In the genomic region with DNA sequence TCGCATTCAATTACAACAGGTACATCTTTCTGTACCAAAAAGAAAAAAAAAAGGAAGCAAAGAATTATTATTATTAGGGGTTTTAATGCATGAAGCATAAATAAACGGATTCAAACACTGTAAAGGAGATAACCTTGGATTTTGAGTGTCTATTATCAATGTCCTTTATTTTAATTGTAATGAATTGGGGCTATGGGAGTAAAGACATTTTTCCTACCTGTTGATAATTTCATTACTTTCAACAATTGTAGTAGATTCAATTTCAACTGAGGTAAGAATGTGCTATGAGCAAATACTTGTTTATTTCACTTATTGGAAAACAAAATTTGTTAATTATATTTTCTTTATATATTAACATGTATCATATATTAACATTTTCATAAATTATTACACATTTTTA, we compare ENCODE assay signal across 11 cellular contexts.
"Had no signal": no experiment of that assay in that cellular context is flagged by ENCODE, and none has a peak within 500 bp of the region (broad histone marks: within the 10 kb centered on the region; RNA-seq: fewer than 3 reads in every experiment).

No MANE protein-coding gene starts in this region.

- H3K4me2 ChIP-seq: GM23338 had no signal

- H3K4me1 ChIP-seq: HAP-1 had no signal

- H3K27ac ChIP-seq: GM23248 had no signal

- FAIRE-seq: H1, H54 had no signal

- ATAC-seq: GM23338, HCT116 had no signal

- DNase-seq: GM23248, GOT3, H7, H9, HCEC 1CT, HFFc6 had no signal

- H3K9me3 ChIP-seq: HAP-1 had no signal

- H3K9ac ChIP-seq: GM23248 had no signal

- H3K36me3 ChIP-seq: HAP-1 had no signal

- H3K4me3 ChIP-seq: GM23248, GM23338, HAP-1 had no signal

- H2AFZ ChIP-seq: GM23248, GM23338 had no signal
